In genomic region chr17:80826955-80827645, GRCh38 we compare ENCODE assay signal across 8 cellular contexts.
DNase-seq lines count a peak whose midpoint lies in the region; ATAC-seq and TF ChIP-seq lines count a peak whose summit lies in the region.

No MANE protein-coding gene starts in this region.

- no peaks in the 10 kb centered on the region for H3K27me3 ChIP-seq in breast epithelium
- no peaks in the 10 kb centered on the region for H3K27me3 ChIP-seq in left lung
- no peaks in the 10 kb centered on the region for H3K27me3 ChIP-seq in upper lobe of right lung

- H3K4me1 ChIP-seq in breast epithelium (peaks cover 0 to 1% of the 10 kb centered on the region in 2 donors), left lung (peaks cover 0 to 19% of the 10 kb centered on the region in 2 donors), upper lobe of right lung (peaks cover 1% of the 10 kb centered on the region)

- H3K36me3 ChIP-seq in breast epithelium (no peaks in the 10 kb centered on the region), left lung (peaks cover 0 to 39% of the 10 kb centered on the region in 2 donors), upper lobe of right lung (peaks cover 6% of the 10 kb centered on the region)

- TF ChIP-seq CTCF in breast epithelium (IDR thresholded peaks at IDR 0.05) (no peak), left lung (IDR thresholded peaks at IDR 0.05) (no peak), upper lobe of right lung (IDR thresholded peaks at IDR 0.05) (no peak)

- ATAC-seq in left lung, result peak; percentile 67
- ATAC-seq in upper lobe of right lung, result peak; percentile 14
- ATAC-seq in HG02938 (IDR thresholded peaks at IDR 0.05; ENCODE audit: unreplicated experiment), result no peak
- ATAC-seq in HG02885 (IDR thresholded peaks at IDR 0.05; ENCODE audit: poor library complexity, unreplicated experiment), result no peak

- H3K4me3 ChIP-seq in breast epithelium (no peak overlapping the region), left lung (no peak overlapping the region), upper lobe of right lung (no peak overlapping the region)

- H3K27ac ChIP-seq in breast epithelium (peak overlapping the region; percentile 71 to 80), left lung (peak overlapping the region in 1 of 2 donors; percentile 28), upper lobe of right lung (peak overlapping the region; percentile 42)

- no peak for TF ChIP-seq POLR2A in breast epithelium (IDR thresholded peaks at IDR 0.05)

- H3K9me3 ChIP-seq in breast epithelium, result no peaks in the 10 kb centered on the region
- no peaks in the 10 kb centered on the region for H3K9me3 ChIP-seq in left lung
- H3K9me3 ChIP-seq in upper lobe of right lung, result no peaks in the 10 kb centered on the region

- intact Hi-C loops in breast epithelium (cut with DNase I; ENCODE audit: low total_unique reads) (no loop called here), left lung (cut with DNase I) (no loop called here), upper lobe of right lung (cut with DNase I) (no loop called here)

- peak; percentile 37 for DNase-seq in CD1c-positive myeloid dendritic cell (ENCODE audit: extremely low spot score)
- DNase-seq in NCI-H2107 (lab: John Stamatoyannopoulos, UW), result peak; percentile 26
- peak; percentile 48 to 54 for DNase-seq in breast epithelium (ENCODE audit: low spot score in 2 of 2)
- DNase-seq in left lung, result peak; percentile 62 to 86
- DNase-seq in upper lobe of right lung, result peak; percentile 63
- no peak for DNase-seq in NCI-H128 (lab: John Stamatoyannopoulos, UW; ENCODE audit: unreplicated experiment)

Comparison
In these comparisons a context has a peak if more than half of its experiments do, and no peak if none do; other contexts are left out.
1. ATAC-seq: peak in left lung (single experiment) and upper lobe of right lung (single experiment); none in HG02938 (single experiment) and HG02885 (single experiment).